ENCODE assay signal across 11 cellular contexts in the genomic region with DNA sequence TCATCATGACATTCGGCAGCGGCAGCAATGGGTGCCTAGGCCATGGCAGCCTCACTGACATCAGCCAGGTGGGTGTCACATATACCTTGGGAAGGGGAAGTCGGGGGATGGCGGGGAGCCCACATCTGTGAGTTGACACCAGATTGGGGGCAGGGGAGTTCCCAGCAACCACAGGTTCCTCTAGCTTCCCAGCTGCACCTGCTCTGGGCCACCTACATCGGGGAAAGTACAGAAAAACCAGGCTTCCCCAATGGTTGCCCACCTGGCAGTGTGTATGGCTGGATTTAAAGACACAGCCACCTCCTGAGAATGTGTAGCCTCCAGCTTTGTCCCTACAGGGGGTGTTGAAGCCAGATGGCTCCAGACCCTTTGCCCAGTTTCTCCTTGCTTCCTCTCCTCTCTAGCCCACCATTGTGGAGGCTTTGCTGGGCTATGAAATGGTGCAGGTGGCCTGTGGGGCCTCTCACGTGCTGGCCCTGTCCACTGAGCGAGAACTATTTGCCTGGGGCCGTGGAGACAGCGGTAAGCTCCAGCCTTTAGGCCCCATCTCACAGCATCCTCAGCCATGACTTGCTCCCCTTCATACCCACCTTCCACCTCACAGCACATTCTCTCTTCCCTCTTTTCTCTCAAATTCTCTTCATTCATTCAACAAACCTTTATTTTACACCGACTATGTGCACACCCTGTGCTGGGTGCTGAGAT. TPM values are rescaled to one million over a fixed set of nuclear protein-coding genes. Genes with fewer than 3 reads are reported as not detected.
DNase-seq lines count a peak whose midpoint lies in the region; ATAC-seq and TF ChIP-seq lines count a peak whose summit lies in the region.
"Had no signal": no experiment of that assay in that cellular context is flagged by ENCODE, and none has a peak within 500 bp of the region (broad histone marks: within the 10 kb centered on the region; RNA-seq: fewer than 3 reads in every experiment).

No MANE protein-coding gene starts in this region.

- H3K79me2 ChIP-seq in Karpas-422 (ENCODE audit: low read length) = no peaks in the 10 kb centered on the region

- peak overlapping the region; percentile 42; the same call in 1 of the 2 replicates for H3K4me3 ChIP-seq in Karpas-422 (ENCODE audit: low read length)
- H3K4me3 ChIP-seq in upper lobe of right lung = no peak overlapping the region

- no peak overlapping the region for H2AFZ ChIP-seq in Karpas-422 (ENCODE audit: low read length)

- intact Hi-C loops in upper lobe of right lung (cut with DNase I) = no loop called here

- H3K9ac ChIP-seq in Karpas-422 (ENCODE audit: low read length) = peak overlapping the region; percentile 42

- in situ Hi-C loops in GM13976 (cut with MboI; ENCODE audit: low sequenced_read_pairs, unreplicated experiment) = loop anchor here (25.0 kb wide), 1 partner anchor 373 kb away; no protein-coding TSS in a partner anchor

- H3K9me2 ChIP-seq in Karpas-422 (replicated peaks; ENCODE audit: insufficient read depth, low read length) = no peaks in the 10 kb centered on the region

- H3K4me1 ChIP-seq in Karpas-422 (ENCODE audit: low read length) (peaks cover 55% of the 10 kb centered on the region), upper lobe of right lung (peaks cover 13% of the 10 kb centered on the region)

- TF ChIP-seq CTCF in GM13976 (IDR thresholded peaks at IDR 0.05; ENCODE audit: borderline replicate concordance, control extremely low read depth, extremely low read depth, insufficient read depth, missing control alignments) (no peak), upper lobe of right lung (IDR thresholded peaks at IDR 0.05) (no peak)

- DNase-seq in GM13976 (ENCODE audit: low spot score) (peak; percentile 60), Karpas-422 (no peak), NCI-H2107 (lab: John Stamatoyannopoulos, UW) (no peak), upper lobe of right lung (no peak), HK-2 (ENCODE audit: unreplicated experiment) (no peak)
- DNase-seq in activated T-helper 9 cell treated with anti-CD3 and anti-CD28 coated beads, Interleukin-2, amount 50 U/mL, for 16 hours (ENCODE audit: low read depth) = peak; percentile 48
- peak; percentile 74 for DNase-seq in stimulated activated CD4-positive, alpha-beta T cell treated with anti-CD3 and anti-CD28 coated beads, Interleukin-4, amount 100 ng/mL, for 1 hour
- DNase-seq: activated gamma-delta T cell treated with Interleukin-2 at 50 U/mL for 16 hours, H9, PC-3 had no signal

- peak overlapping the region; percentile 41 for H3K4me2 ChIP-seq in Karpas-422 (ENCODE audit: low read depth, low read length, poor library complexity, severe bottlenecking)

- no peaks in the 10 kb centered on the region for H3K36me3 ChIP-seq in Karpas-422 (ENCODE audit: insufficient read depth, low read length)
- H3K36me3 ChIP-seq in upper lobe of right lung = no peaks in the 10 kb centered on the region

- no peaks in the 10 kb centered on the region for H4K20me1 ChIP-seq in Karpas-422 (ENCODE audit: insufficient read depth, low read depth, low read length)

- no peaks in the 10 kb centered on the region for H3K27me3 ChIP-seq in Karpas-422 (ENCODE audit: low read length)
- H3K27me3 ChIP-seq in upper lobe of right lung = no peaks in the 10 kb centered on the region

- H3K9me3 ChIP-seq in Karpas-422 (ENCODE audit: low read length) (no peaks in the 10 kb centered on the region), upper lobe of right lung (no peaks in the 10 kb centered on the region)

- H3K27ac ChIP-seq in Karpas-422 (ENCODE audit: low read length) (peak overlapping the region; percentile 55), upper lobe of right lung (no peak overlapping the region)

- no peak for ATAC-seq in GM18517 (IDR thresholded peaks at IDR 0.05; ENCODE audit: unreplicated experiment)
- ATAC-seq in upper lobe of right lung = no peak
- ATAC-seq: PC-3 had no signal

RNA-seq across cellular contexts. Expression of a gene that starts 5.0 kb away (rescaled TPM):
- total RNA-seq in Karpas-422 (2014; rRNA removed; shearing (Covaris generic); ENCODE audit: low replicate concordance) = 40.1 and 40.7 TPM in 2 replicates
- total RNA-seq in upper lobe of right lung = 65.9 TPM

RNA-seq across cellular contexts. Expression of a gene that starts 10.2 kb away (rescaled TPM):
- total RNA-seq in Karpas-422 (2014; rRNA removed; shearing (Covaris generic); ENCODE audit: low replicate concordance) = 9.4 and 13.8 TPM in 2 replicates
- total RNA-seq in upper lobe of right lung = 8.4 TPM

RNA-seq across cellular contexts. Expression of a gene that starts 12.8 kb away (rescaled TPM):
- 2.1 and 3.8 TPM in 2 replicates for total RNA-seq in Karpas-422 (2014; rRNA removed; shearing (Covaris generic); ENCODE audit: low replicate concordance)
- 16.2 TPM for total RNA-seq in upper lobe of right lung

RNA-seq across cellular contexts. Expression of a gene that starts 19.0 kb away (rescaled TPM):
- total RNA-seq in Karpas-422 (2014; rRNA removed; shearing (Covaris generic); ENCODE audit: low replicate concordance) = 1,170 and 1,763 TPM in 2 replicates
- 1,221 TPM for total RNA-seq in upper lobe of right lung

RNA-seq across cellular contexts. Expression of a gene that starts 21.2 kb away (rescaled TPM):
- not detected in 2 replicates for total RNA-seq in Karpas-422 (2014; rRNA removed; shearing (Covaris generic); ENCODE audit: low replicate concordance)
- 63.5 TPM for total RNA-seq in upper lobe of right lung

Comparison
In these comparisons a context has a peak if more than half of its experiments do, and no peak if none do; other contexts are left out.
1. DNase-seq: peak in GM13976 (single experiment), activated T-helper 9 cell treated with anti-CD3 and anti-CD28 coated beads, Interleukin-2, amount 50 U/mL, for 16 hours (single experiment) and stimulated activated CD4-positive, alpha-beta T cell treated with anti-CD3 and anti-CD28 coated beads, Interleukin-4, amount 100 ng/mL, for 1 hour (single experiment); none in Karpas-422 (single experiment), NCI-H2107 (single experiment), upper lobe of right lung (single experiment) and HK-2 (single experiment).